ENCODE assay signal across 1 cellular context in the genomic region with DNA sequence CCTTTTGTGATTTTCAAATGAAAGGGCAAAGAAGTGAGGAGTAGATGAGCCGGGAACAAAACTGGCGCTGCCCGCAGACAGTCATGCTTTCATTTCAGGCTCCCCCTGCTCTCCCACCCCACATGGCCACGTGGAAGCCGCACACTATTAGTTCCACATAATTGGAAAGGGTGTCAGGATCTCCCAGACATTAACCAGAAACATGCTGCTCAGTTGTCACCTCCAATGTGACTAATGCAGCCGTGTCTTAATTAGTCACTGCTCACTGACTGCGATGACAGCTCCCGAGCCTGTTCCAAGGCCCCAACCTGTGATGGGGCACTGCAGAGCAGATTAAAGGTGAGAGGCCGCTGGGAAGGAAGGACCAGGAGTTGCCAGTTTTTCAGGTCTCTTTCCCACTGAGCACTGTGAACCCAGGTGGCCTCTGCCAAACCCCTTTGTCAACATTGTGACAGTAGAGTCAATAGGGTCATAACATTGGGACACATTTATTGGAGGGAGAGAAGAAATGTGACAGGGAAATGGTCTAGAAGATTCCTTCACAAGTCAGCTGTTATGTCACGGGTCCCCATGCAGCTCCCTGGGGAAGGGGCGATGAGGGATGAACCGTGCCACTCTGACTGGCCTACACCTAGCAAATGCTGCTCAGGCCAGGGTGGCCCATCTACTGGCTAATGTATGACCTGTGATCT.
TF ChIP-seq lines count a peak whose summit lies in the region.

No MANE protein-coding gene starts in this region.

TF ChIP-seq in K562, 482 proteins besides CTCF, POLR2A, EP300 and RAD21:
- TF ChIP-seq FOSL1 (tag; conservative IDR thresholded peaks at IDR 0.05): peak; percentile 79
- TF ChIP-seq HDAC1 (IDR thresholded peaks at IDR 0.05): peak in 1 of 2 experiments; percentile 26; a peak in 1 of 4 replicates
- no peak for TF ChIP-seq TCF3 (CRISPR knock-in tag; IDR thresholded peaks at IDR 0.05)
- TF ChIP-seq, protein P1, sequence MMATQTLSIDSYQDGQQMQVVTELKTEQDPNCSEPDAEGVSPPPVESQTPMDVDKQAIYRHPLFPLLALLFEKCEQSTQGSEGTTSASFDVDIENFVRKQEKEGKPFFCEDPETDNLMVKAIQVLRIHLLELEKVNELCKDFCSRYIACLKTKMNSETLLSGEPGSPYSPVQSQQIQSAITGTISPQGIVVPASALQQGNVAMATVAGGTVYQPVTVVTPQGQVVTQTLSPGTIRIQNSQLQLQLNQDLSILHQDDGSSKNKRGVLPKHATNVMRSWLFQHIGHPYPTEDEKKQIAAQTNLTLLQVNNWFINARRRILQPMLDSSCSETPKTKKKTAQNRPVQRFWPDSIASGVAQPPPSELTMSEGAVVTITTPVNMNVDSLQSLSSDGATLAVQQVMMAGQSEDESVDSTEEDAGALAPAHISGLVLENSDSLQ (IDR thresholded peaks at IDR 0.05): peak; percentile 62
- peak; percentile 35; the same call in 1 of the 2 replicates for TF ChIP-seq MAX (CRISPR knock-in tag; IDR thresholded peaks at IDR 0.05)
- TF ChIP-seq NCOA4 (IDR thresholded peaks at IDR 0.05; ENCODE audit: partially characterized antibody): no peak
- no peak for TF ChIP-seq ZNF311 (CRISPR knock-in tag; IDR thresholded peaks at IDR 0.05)
- TF ChIP-seq, protein P2, sequence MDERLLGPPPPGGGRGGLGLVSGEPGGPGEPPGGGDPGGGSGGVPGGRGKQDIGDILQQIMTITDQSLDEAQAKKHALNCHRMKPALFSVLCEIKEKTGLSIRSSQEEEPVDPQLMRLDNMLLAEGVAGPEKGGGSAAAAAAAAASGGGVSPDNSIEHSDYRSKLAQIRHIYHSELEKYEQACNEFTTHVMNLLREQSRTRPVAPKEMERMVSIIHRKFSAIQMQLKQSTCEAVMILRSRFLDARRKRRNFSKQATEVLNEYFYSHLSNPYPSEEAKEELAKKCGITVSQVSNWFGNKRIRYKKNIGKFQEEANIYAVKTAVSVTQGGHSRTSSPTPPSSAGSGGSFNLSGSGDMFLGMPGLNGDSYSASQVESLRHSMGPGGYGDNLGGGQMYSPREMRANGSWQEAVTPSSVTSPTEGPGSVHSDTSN (CRISPR knock-in tag; IDR thresholded peaks at IDR 0.05; ENCODE audit: low read depth): no peak
- TF ChIP-seq, protein P2 (tag; conservative IDR thresholded peaks at IDR 0.05; ENCODE audit: low read depth): peak; percentile 80
- peak; percentile 73 for TF ChIP-seq HMBOX1 (IDR thresholded peaks at IDR 0.05)
- 0 out of 2 replicates have a peak, but pooled peaks have one; percentile 21 for TF ChIP-seq CREM (IDR thresholded peaks at IDR 0.05; ENCODE audit: low read depth)
- peak; percentile 90 for TF ChIP-seq MEIS2 (IDR thresholded peaks at IDR 0.05; ENCODE audit: partially characterized antibody)
- no peak for TF ChIP-seq RBFOX2 (IDR thresholded peaks at IDR 0.05; ENCODE audit: low read depth, low read length)
- TF ChIP-seq, protein P3, sequence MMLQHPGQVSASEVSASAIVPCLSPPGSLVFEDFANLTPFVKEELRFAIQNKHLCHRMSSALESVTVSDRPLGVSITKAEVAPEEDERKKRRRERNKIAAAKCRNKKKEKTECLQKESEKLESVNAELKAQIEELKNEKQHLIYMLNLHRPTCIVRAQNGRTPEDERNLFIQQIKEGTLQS (IDR thresholded peaks at IDR 0.05): 0 out of 2 replicates have a peak, but pooled peaks have one; percentile 21
- TF ChIP-seq, protein P3 (CRISPR knock-in tag; conservative IDR thresholded peaks at IDR 0.05): no peak
- peak; percentile 60; the same call in 1 of the 2 replicates for TF ChIP-seq CXXC5 (CRISPR knock-in tag; IDR thresholded peaks at IDR 0.05)
- TF ChIP-seq MNT (conservative IDR thresholded peaks at IDR 0.05): 0 out of 4 replicates have a peak, but pooled peaks of 1 of the 2 experiments have one; percentile 28
- 0 out of 2 replicates have a peak, but pooled peaks have one; percentile 12 for TF ChIP-seq JUND (IDR thresholded peaks at IDR 0.05; ENCODE audit: borderline replicate concordance, low read depth, low read length)
- TF ChIP-seq JUND (tag; IDR thresholded peaks at IDR 0.05; ENCODE audit: borderline replicate concordance, low read depth, low read length): no peak
- no peak for TF ChIP-seq ZNF586 (CRISPR knock-in tag; conservative IDR thresholded peaks at IDR 0.05)
